In genomic region chr9:68668127-68668526, GRCh38 we compare ENCODE assay signal across 16 cellular contexts.
"Had no signal": no experiment of that assay in that cellular context is flagged by ENCODE, and none has a peak within 500 bp of the region (broad histone marks: within the 10 kb centered on the region; RNA-seq: fewer than 3 reads in every experiment).

No MANE protein-coding gene starts in this region.

- H3K4me1 Mint-ChIP-seq: activated T-helper 17 cell treated with anti-CD3 and anti-CD28 coated beads, Interleukin-2, amount 50 U/mL, for 72 hours had no signal

- H3K9me3 Mint-ChIP-seq: activated naive CD4-positive, alpha-beta T cell treated with anti-CD3 and anti-CD28 coated beads for 36 hours; activated T-helper 17 cell treated with anti-CD3 and anti-CD28 coated beads, Interleukin-2, amount 50 U/mL, for 72 hours; dendritic cell treated with granulocyte-macrophage colony-stimulating factor and Interleukin-4, amounts not matched to agents 40 ng/mL and 50 ng/mL, for 4 days; natural killer cell treated with Interleukin-12 subunit alpha and Interleukin-12 subunit beta and Interleukin-15 and Interleukin-18, amount 100 ng/mL, for 72 hours; type B pancreatic cell had no signal

- DNase-seq: activated CD4-positive, alpha-beta T cell treated with anti-CD3 and anti-CD28 coated beads, Interleukin-2, amount 50 U/mL, for 4 hours; activated naive CD4-positive, alpha-beta T cell treated with anti-CD3 and anti-CD28 coated beads for 36 hours; effector memory CD4-positive, alpha-beta T cell; heart right ventricle; kidney; left ventricle myocardium superior; mesenchymal stem cell; right cardiac atrium; stimulated activated CD4-positive, alpha-beta T cell treated with anti-CD3 and anti-CD28 coated beads, Interleukin-4, amount 100 ng/mL, for 24 hours; stimulated activated naive CD8-positive, alpha-beta T cell treated with anti-CD3 and anti-CD28 coated beads, Interleukin-15, Interleukin-2, amounts not matched to agents 100 U/mL and 50 U/mL, for 24 hours had no signal

- H3K4me3 ChIP-seq: heart right ventricle, skin epidermis had no signal

- H3K27me3 ChIP-seq: heart right ventricle had no signal

- H3K36me3 Mint-ChIP-seq: natural killer cell treated with Interleukin-12 subunit alpha and Interleukin-12 subunit beta and Interleukin-15 and Interleukin-18, amount 100 ng/mL, for 72 hours; type B pancreatic cell had no signal

- H3K27ac ChIP-seq: heart right ventricle, skin epidermis had no signal

- H3K36me3 ChIP-seq: heart right ventricle had no signal

- H3K9me3 ChIP-seq: heart right ventricle had no signal

- H3K4me3 Mint-ChIP-seq: activated naive CD4-positive, alpha-beta T cell treated with anti-CD3 and anti-CD28 coated beads for 36 hours; activated T-helper 17 cell treated with anti-CD3 and anti-CD28 coated beads, Interleukin-2, amount 50 U/mL, for 72 hours; dendritic cell treated with granulocyte-macrophage colony-stimulating factor and Interleukin-4, amounts not matched to agents 40 ng/mL and 50 ng/mL, for 4 days; natural killer cell treated with Interleukin-12 subunit alpha and Interleukin-12 subunit beta and Interleukin-15 and Interleukin-18, amount 100 ng/mL, for 72 hours; type B pancreatic cell had no signal

- H3K27ac Mint-ChIP-seq: activated naive CD4-positive, alpha-beta T cell treated with anti-CD3 and anti-CD28 coated beads for 36 hours; activated T-helper 17 cell treated with anti-CD3 and anti-CD28 coated beads, Interleukin-2, amount 50 U/mL, for 72 hours; dendritic cell treated with granulocyte-macrophage colony-stimulating factor and Interleukin-4, amounts not matched to agents 40 ng/mL and 50 ng/mL, for 4 days; natural killer cell treated with Interleukin-12 subunit alpha and Interleukin-12 subunit beta and Interleukin-15 and Interleukin-18, amount 100 ng/mL, for 72 hours; progenitor cell of endocrine pancreas; type B pancreatic cell had no signal
